Comparison of ENCODE assay signal across 12 cellular contexts in genomic region chr17:3004925-3005324, GRCh38. TPM values are rescaled to one million over a fixed set of nuclear protein-coding genes. Genes with fewer than 3 reads are reported as not detected.
A peak's percentile ranks its signal among the peaks of the same experiment; 100 is the strongest.
DNase-seq lines count a peak whose midpoint lies in the region; ATAC-seq and TF ChIP-seq lines count a peak whose summit lies in the region.
"Had no signal": no experiment of that assay in that cellular context is flagged by ENCODE, and none has a peak within 500 bp of the region (broad histone marks: within the 10 kb centered on the region; RNA-seq: fewer than 3 reads in every experiment).

No MANE protein-coding gene starts in this region.

- H3K9me3 ChIP-seq in muscle layer of colon (ENCODE audit: low read length) (no peaks in the 10 kb centered on the region), upper lobe of right lung (no peaks in the 10 kb centered on the region)

- no peak for TF ChIP-seq CTCF in upper lobe of right lung (IDR thresholded peaks at IDR 0.05)

- peak; percentile 9 for ATAC-seq in Right ventricle myocardium superior (ENCODE audit: poor library complexity)
- ATAC-seq in upper lobe of right lung: peak; percentile 54
- ATAC-seq: K562 had no signal

- H3K27ac ChIP-seq in caudate nucleus (ENCODE audit: low read depth, low read length) (peak overlapping the region; percentile 93), muscle layer of colon (ENCODE audit: low read depth, low read length) (peak overlapping the region; percentile 88), upper lobe of right lung (peak overlapping the region; percentile 74)

- peaks cover 27% of the 10 kb centered on the region for H3K4me1 ChIP-seq in muscle layer of colon (ENCODE audit: insufficient read depth, low read length)
- peaks cover 24% of the 10 kb centered on the region for H3K4me1 ChIP-seq in upper lobe of right lung

- intact Hi-C loops in Right ventricle myocardium superior (cut with DNase I) (no loop called here), cardiac septum (cut with DNase I) (loop anchor here (2.0 to 10.0 kb wide), 3 partner anchors 22 to 70 kb away; no protein-coding TSS in a partner anchor), upper lobe of right lung (cut with DNase I) (no loop called here)

- H3K36me3 ChIP-seq in muscle layer of colon (ENCODE audit: insufficient read depth, low read length): no peaks in the 10 kb centered on the region
- no peaks in the 10 kb centered on the region for H3K36me3 ChIP-seq in upper lobe of right lung

- H3K4me3 ChIP-seq in muscle layer of colon (ENCODE audit: low read depth in 1 of 2, low read length in 2 of 2) (peak overlapping the region; percentile 14 to 49), upper lobe of right lung (peak overlapping the region; percentile 27)
- H3K4me3 ChIP-seq: K562 had no signal

- DNase-seq in Right ventricle myocardium superior: peak; percentile 42
- no peak for DNase-seq in cardiac septum (ENCODE audit: low spot score)
- peak in 3 of 61 donors; percentile 8 to 13 (median 11) for DNase-seq in caudate nucleus (lab: John Stamatoyannopoulos, UW)
- DNase-seq in upper lobe of right lung: no peak
- no peak for DNase-seq in ecto neural progenitor cell (ENCODE audit: low spot score)
- DNase-seq in SW 1271 (lab: John Stamatoyannopoulos, UW): no peak
- no peak for DNase-seq in SKM-1 treated with dmso at 0.1 percent for 144 hours (lab: John Stamatoyannopoulos, UW; ENCODE audit: unreplicated experiment)

- no peaks in the 10 kb centered on the region for H3K27me3 ChIP-seq in muscle layer of colon (ENCODE audit: control insufficient read depth in 1 of 2, insufficient read depth in 2 of 2, low read length in 2 of 2)
- no peaks in the 10 kb centered on the region for H3K27me3 ChIP-seq in upper lobe of right lung

- no peak overlapping the region for H3K9ac ChIP-seq in muscle layer of colon (ENCODE audit: low read length)

RNA-seq across cellular contexts. Expression of gene OR1D5, which starts 58.5 kb away (rescaled TPM):
- total RNA-seq in Right ventricle myocardium superior (not detected), cardiac septum (not detected), upper lobe of right lung (not detected)
- total RNA-seq: aorta; K562; kidney epithelial cell; T-helper 1 cell treated with Interleukin-12 subunit alpha and Interleukin-12 subunit beta and Interleukin-4 antibody, amounts not matched to agents 30 ng/mL and 1 ng/mL, for 36 hours had no signal
